8 cellular contexts compared by ENCODE assay signal in the genomic region with DNA sequence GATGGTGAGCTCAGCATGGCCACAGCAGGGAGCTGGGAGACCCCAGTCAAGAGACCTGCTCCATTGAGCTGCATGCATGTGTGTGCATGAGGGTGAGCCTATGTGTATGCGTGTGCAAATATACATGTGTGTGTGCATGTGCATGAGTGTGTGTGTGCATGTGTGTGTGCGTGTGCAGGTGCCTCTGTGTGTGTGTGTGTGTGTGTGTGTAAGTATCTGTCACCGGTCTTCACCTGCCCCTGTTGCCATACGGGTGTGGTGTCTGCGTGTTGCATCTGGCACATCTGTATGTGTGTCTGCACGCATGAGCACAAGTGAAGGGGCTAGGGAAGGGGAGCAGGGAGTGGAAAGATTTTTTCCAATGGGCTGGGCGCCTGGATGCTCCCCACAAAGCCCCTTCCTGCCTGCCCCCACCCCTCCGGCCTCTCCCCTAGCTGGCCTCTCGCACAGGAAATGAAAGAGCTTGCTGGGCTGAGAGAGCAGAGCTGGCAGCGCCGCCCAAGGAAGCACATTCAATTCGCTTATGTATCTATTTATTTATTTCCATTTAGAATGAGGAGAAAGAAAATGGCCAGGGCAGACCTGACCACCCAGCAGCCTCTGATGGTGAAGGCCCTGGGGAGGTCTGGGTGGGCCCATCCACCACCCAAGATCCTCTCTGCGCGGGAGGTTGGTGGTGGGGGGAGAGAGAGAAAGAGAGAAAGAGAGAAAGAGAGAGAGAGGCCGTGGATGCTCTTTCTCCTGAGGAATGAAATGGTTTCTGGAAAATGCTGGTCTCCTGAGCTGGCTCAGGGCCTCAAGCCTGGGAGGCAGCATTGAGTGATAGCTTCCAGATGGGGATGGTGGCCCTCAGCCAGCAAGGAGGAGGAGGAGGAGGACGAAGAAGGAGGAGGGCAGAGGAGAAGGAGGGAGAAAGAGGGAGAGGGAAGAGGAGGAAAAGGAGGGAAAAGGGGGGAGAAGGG. TPM values are rescaled to one million over a fixed set of nuclear protein-coding genes. Genes with fewer than 3 reads are reported as not detected.
DNase-seq lines count a peak whose midpoint lies in the region; ATAC-seq and TF ChIP-seq lines count a peak whose summit lies in the region.

No MANE protein-coding gene starts in this region.

- no peaks in the 10 kb centered on the region for H3K36me3 ChIP-seq in trophoblast cell (ENCODE audit: control insufficient read depth in 1 of 2, insufficient read depth in 2 of 2, low read length in 2 of 2)

- no peak overlapping the region for H3K18ac ChIP-seq in trophoblast cell (ENCODE audit: low read length)

- H3K27ac Mint-ChIP-seq in CD4-positive, alpha-beta T cell = peak overlapping the region; percentile 87
- H3K27ac Mint-ChIP-seq in osteocyte (ENCODE audit: unreplicated experiment) = peak overlapping the region; percentile 99

- H3K79me1 ChIP-seq in trophoblast cell (ENCODE audit: low read length) = no peaks in the 10 kb centered on the region

- no peaks in the 10 kb centered on the region for H3K4me1 ChIP-seq in trophoblast cell (ENCODE audit: control insufficient read depth in 1 of 2, insufficient read depth in 2 of 2, low read length in 2 of 2)

- H2AFZ ChIP-seq in trophoblast cell (ENCODE audit: insufficient read depth, low read length, poor library complexity) = no peak overlapping the region

- H3K27me3 ChIP-seq in CD4-positive, alpha-beta T cell (ENCODE audit: control insufficient read depth, insufficient read depth, low read length) = no peaks in the 10 kb centered on the region
- no peaks in the 10 kb centered on the region for H3K27me3 ChIP-seq in trophoblast cell (ENCODE audit: insufficient read depth, low read length)

- H3K4me2 ChIP-seq in trophoblast cell (ENCODE audit: low read length) = no peak overlapping the region

- H3K79me2 ChIP-seq in trophoblast cell (ENCODE audit: control insufficient read depth, insufficient read depth, low read length, poor library complexity) = no peaks in the 10 kb centered on the region

- no peak for TF ChIP-seq CTCF in CD4-positive, alpha-beta T cell (IDR thresholded peaks at IDR 0.05)
- TF ChIP-seq CTCF in osteocyte (IDR thresholded peaks at IDR 0.05) = no peak

- no peak for ATAC-seq in CD4-positive, alpha-beta T cell (ENCODE audit: poor library complexity)
- ATAC-seq in GM18505 (IDR thresholded peaks at IDR 0.05; ENCODE audit: unreplicated experiment) (no peak), HG02759 (IDR thresholded peaks at IDR 0.05; ENCODE audit: unreplicated experiment) (no peak)

- no peak overlapping the region for H2BK5ac ChIP-seq in trophoblast cell (ENCODE audit: low read depth, low read length, poor library complexity)

- CTCF ChIA-PET in CD4-positive, alpha-beta T cell (lab: Charles Lee) = interaction anchor here (1.3 to 6.4 kb wide), 5 partner anchors 94 to 627 kb away, joined by 3 to 89 read pairs (median 5); a partner anchor contains a TSS

- POLR2A ChIA-PET in CD4-positive, alpha-beta T cell (lab: Charles Lee) = interaction anchor here (0.6 to 1.0 kb wide), 3 partner anchors 9 to 94 kb away, joined by 3 read pairs; a partner anchor contains a TSS

- TF ChIP-seq POLR2A in GM18505 (IDR thresholded peaks at IDR 0.05; ENCODE audit: borderline replicate concordance, extremely low read depth, insufficient read depth, insufficient read length) = no peak

- H3K36me3 Mint-ChIP-seq in CD4-positive, alpha-beta T cell (ENCODE audit: low read depth) = peaks cover 11% of the 10 kb centered on the region
- H3K36me3 Mint-ChIP-seq in osteocyte (ENCODE audit: unreplicated experiment) = no peaks in the 10 kb centered on the region

- intact Hi-C loops in CD4-positive, alpha-beta T cell (cut with DNase I, micrococcal nuclease) = loop anchor here (1.0 to 10.0 kb wide), 3 partner anchors 101 to 227 kb away; no protein-coding TSS in a partner anchor

- H3K4me1 Mint-ChIP-seq in CD4-positive, alpha-beta T cell (ENCODE audit: low read depth) = peaks cover 57% of the 10 kb centered on the region
- peaks cover 31% of the 10 kb centered on the region for H3K4me1 Mint-ChIP-seq in osteocyte (ENCODE audit: unreplicated experiment)

- peak overlapping the region; percentile 80 for H3K4me3 Mint-ChIP-seq in CD4-positive, alpha-beta T cell
- H3K4me3 Mint-ChIP-seq in osteocyte (ENCODE audit: unreplicated experiment) = peak overlapping the region; percentile 64

- H3K9me3 Mint-ChIP-seq in CD4-positive, alpha-beta T cell = no peaks in the 10 kb centered on the region
- H3K9me3 Mint-ChIP-seq in osteocyte (ENCODE audit: unreplicated experiment) = no peaks in the 10 kb centered on the region

- H2AK5ac ChIP-seq in trophoblast cell (ENCODE audit: low read length) = no peak overlapping the region

- H3K9me3 ChIP-seq in CD4-positive, alpha-beta T cell (ENCODE audit: control insufficient read depth, low read length) = no peaks in the 10 kb centered on the region
- peaks cover 2% of the 10 kb centered on the region for H3K9me3 ChIP-seq in trophoblast cell (ENCODE audit: insufficient read depth, low read depth, low read length)

- no CpG with 5 or more reads among the region's 16 CpGs for WGBS in trophoblast cell (ENCODE audit: extremely low coverage, insufficient coverage, insufficient read length)

- H4K91ac ChIP-seq in trophoblast cell (ENCODE audit: low read depth, low read length) = no peak overlapping the region

- H4K12ac ChIP-seq in trophoblast cell (ENCODE audit: low read depth, low read length) = no peak overlapping the region

- peak overlapping the region; percentile 72 for H3K27ac ChIP-seq in CD4-positive, alpha-beta T cell (ENCODE audit: low read depth, low read length)
- no peak overlapping the region for H3K27ac ChIP-seq in trophoblast cell (ENCODE audit: low read depth, low read length)

- H3K27me3 Mint-ChIP-seq in CD4-positive, alpha-beta T cell = no peaks in the 10 kb centered on the region
- H3K27me3 Mint-ChIP-seq in osteocyte (ENCODE audit: unreplicated experiment) = no peaks in the 10 kb centered on the region

- no peak overlapping the region for H4K8ac ChIP-seq in trophoblast cell (ENCODE audit: low read depth, low read length)

- no peak overlapping the region for H2BK120ac ChIP-seq in trophoblast cell (ENCODE audit: insufficient read depth, low read length, poor library complexity)

- no peak overlapping the region for H3K9ac ChIP-seq in trophoblast cell (ENCODE audit: low read length)

- H3K23ac ChIP-seq in trophoblast cell (ENCODE audit: low read length) = no peak overlapping the region

- H3K4ac ChIP-seq in trophoblast cell (ENCODE audit: low read depth, low read length) = no peak overlapping the region

- no peak overlapping the region for H3K4me3 ChIP-seq in trophoblast cell (ENCODE audit: low read depth, low read length)

- no peak overlapping the region for H2BK12ac ChIP-seq in trophoblast cell (ENCODE audit: low read length)

- no peak overlapping the region for H3K14ac ChIP-seq in trophoblast cell (ENCODE audit: low read length)

- peak in 1 of 10 experiments; percentile 22 for DNase-seq in CD4-positive, alpha-beta T cell
- DNase-seq in SKM-1 treated with dmso at 0.1 percent for 144 hours (lab: John Stamatoyannopoulos, UW; ENCODE audit: unreplicated experiment) (peak; percentile 27), fibroblast of gingiva (ENCODE audit: low read depth) (peak; percentile 91), osteocyte (ENCODE audit: extremely low spot score, unreplicated experiment) (no peak), trophoblast cell (no peak), NCI-H1930 (lab: John Stamatoyannopoulos, UW) (no peak)

RNA-seq across cellular contexts. Expression of a gene that starts 4.3 kb away (rescaled TPM):
- total RNA-seq in CD4-positive, alpha-beta T cell = 10 to 100 TPM; 81.8 TPM
- 0.76 and 1.2 TPM in 2 replicates for total RNA-seq in osteocyte
- polyA plus RNA-seq in trophoblast cell (2013) = not detected in 2 replicates

RNA-seq across cellular contexts. Expression of a gene that starts 4.4 kb away (rescaled TPM):
- 10 to 100 TPM; 71.2 to 71.7 TPM for total RNA-seq in CD4-positive, alpha-beta T cell
- total RNA-seq in osteocyte = 0.16 TPM in 1 of 2 replicates, not detected in the other
- polyA plus RNA-seq in trophoblast cell (2013) = not detected in 2 replicates

RNA-seq across cellular contexts. Expression of a gene that starts 35.8 kb away (rescaled TPM):
- not detected for total RNA-seq in CD4-positive, alpha-beta T cell
- not detected in 2 replicates for total RNA-seq in osteocyte
- polyA plus RNA-seq in trophoblast cell (2013) = 0.59 and 0.60 TPM in 2 replicates

Comparison
In these comparisons a context has a peak if more than half of its experiments do, and no peak if none do; other contexts are left out.
1. DNase-seq: peak in SKM-1 treated with dmso at 0.1 percent for 144 hours (single experiment) and fibroblast of gingiva (single experiment); none in osteocyte (single experiment), trophoblast cell (0 of 2) and NCI-H1930 (0 of 2).
2. RNA of a gene that starts 4.3 kb away (total RNA-seq): 81.8 TPM in CD4-positive, alpha-beta T cell; 0.76 to 1.2 TPM in osteocyte; every median in the first group is over 10 times any median in the second.
3. RNA of a gene that starts 4.4 kb away (total RNA-seq): 71.2 to 71.7 TPM in CD4-positive, alpha-beta T cell; 0.16 TPM in osteocyte; every median in the first group is over 10 times any median in the second.